ENCODE assay signal across 13 cellular contexts in genomic region chr10:103062854-103063642, GRCh38.
DNase-seq lines count a peak whose midpoint lies in the region; ATAC-seq and TF ChIP-seq lines count a peak whose summit lies in the region.
"Had no signal": no experiment of that assay in that cellular context is flagged by ENCODE, and none has a peak within 500 bp of the region (broad histone marks: within the 10 kb centered on the region; RNA-seq: fewer than 3 reads in every experiment).

No MANE protein-coding gene starts in this region.

- no peaks in the 10 kb centered on the region for H3K36me3 ChIP-seq in transverse colon
- H3K36me3 ChIP-seq: suprapubic skin had no signal

- intact Hi-C loops in dorsolateral prefrontal cortex (cut with DNase I) = loop anchor here (5.0 to 10.0 kb wide), 4 partner anchors 129 to 318 kb away; partner anchors contain the start of genes CYP17A1 (in 1 of the 2), NT5C2 (in 1 of the 2), RPEL1 (in 1 of the 2) and WBP1L (in 1 of the 2)
- intact Hi-C loops in transverse colon (cut with DNase I; ENCODE audit: low total_unique reads) = no loop called here

- no peaks in the 10 kb centered on the region for H3K4me1 ChIP-seq in transverse colon
- H3K4me1 ChIP-seq: suprapubic skin had no signal

- no peak for TF ChIP-seq EP300 in transverse colon (IDR thresholded peaks at IDR 0.05; ENCODE audit: low read depth)

- no peaks in the 10 kb centered on the region for H3K27me3 ChIP-seq in dorsolateral prefrontal cortex
- H3K27me3 ChIP-seq in transverse colon = no peaks in the 10 kb centered on the region
- H3K27me3 ChIP-seq: neutrophil, suprapubic skin had no signal

- WGBS in transverse colon (ENCODE audit: low coverage in 1 of 2), 2 donors = 80 to 84% methylated on average over 1 to 15 of the region's 15 CpGs

- peak; percentile 1 for DNase-seq in NCI-H748 (lab: John Stamatoyannopoulos, UW; ENCODE audit: unreplicated experiment)
- DNase-seq in NCI-H748 treated with DMSO at 0.1 percent for 48 hours (lab: John Stamatoyannopoulos, UW) = no peak
- peak; percentile 35 for DNase-seq in NCI-H69 (lab: John Stamatoyannopoulos, UW)
- DNase-seq in dorsolateral prefrontal cortex = peak in 8 of 10 donors; percentile 30 to 79 (median 65)
- DNase-seq in retinal pigment epithelial cell (ENCODE audit: low read depth) = no peak
- DNase-seq in activated CD4-positive, alpha-beta T cell treated with anti-CD3 and anti-CD28 coated beads, Interleukin-2, amount 50 U/mL, for 48 hours = no peak
- no peak for DNase-seq in transverse colon
- DNase-seq: activated CD8-positive, alpha-beta memory T cell treated with anti-CD3 and anti-CD28 coated beads, Interleukin-2, amount 50 U/mL, for 48 hours; AML-193; stimulated activated CD4-positive, alpha-beta T cell treated with anti-CD3 and anti-CD28 coated beads, Interleukin-4, amount 100 ng/mL, for 1 hour had no signal

- in situ Hi-C loops in transverse colon (cut with MboI; ENCODE audit: low pct_ligation_motif_present in 1 of 4, low pct_unique_long_range_greater_than_20kb in 1 of 4, low sequenced_read_pairs in 3 of 4) = loop anchor here (10.0 to 25.0 kb wide), 5 partner anchors 128 to 326 kb away; partner anchors contain the start of genes CYP17A1 (in 2 of the 4), WBP1L (in 2 of the 4) and CNNM2 (in 1 of the 4)

- no peak for TF ChIP-seq POLR2A in transverse colon (IDR thresholded peaks at IDR 0.05)

- H3K9me3 ChIP-seq in transverse colon = no peaks in the 10 kb centered on the region
- H3K9me3 ChIP-seq: neutrophil, suprapubic skin had no signal

- peak in 54 of 56 donors; percentile 13 to 80 (median 57) for TF ChIP-seq CTCF in dorsolateral prefrontal cortex (IDR thresholded peaks at IDR 0.05 in 54 of 56, conservative IDR thresholded peaks at IDR 0.05 in 2 of 56; ENCODE audit: low read depth in 1 of 56, partially characterized antibody in 56 of 56)
- peak; percentile 32 for TF ChIP-seq CTCF in retinal pigment epithelial cell (conservative IDR thresholded peaks at IDR 0.05; ENCODE audit: low read depth, low read length)
- peak in 1 of 5 experiments; percentile 3 for TF ChIP-seq CTCF in transverse colon (IDR thresholded peaks at IDR 0.05)

- ATAC-seq in HG03520 (IDR thresholded peaks at IDR 0.05; ENCODE audit: unreplicated experiment) = no peak

- H3K27ac ChIP-seq in dorsolateral prefrontal cortex (peak overlapping the region in 3 of 59 donors; percentile 12 to 29 (median 19)), transverse colon (no peak overlapping the region)
- H3K27ac ChIP-seq: neutrophil, suprapubic skin had no signal

- H3K4me3 ChIP-seq in dorsolateral prefrontal cortex (no peak overlapping the region), retinal pigment epithelial cell (ENCODE audit: low read length) (no peak overlapping the region), transverse colon (no peak overlapping the region)
- H3K4me3 ChIP-seq: suprapubic skin had no signal

Comparison
In these comparisons a context has a peak if more than half of its experiments do, and no peak if none do; other contexts are left out.
1. DNase-seq: peak in NCI-H748 (single experiment), NCI-H69 (single experiment) and dorsolateral prefrontal cortex (8 of 10); none in NCI-H748 treated with DMSO at 0.1 percent for 48 hours (single experiment), retinal pigment epithelial cell (single experiment), activated CD4-positive, alpha-beta T cell treated with anti-CD3 and anti-CD28 coated beads, Interleukin-2, amount 50 U/mL, for 48 hours (0 of 2) and transverse colon (single experiment).